In genomic region chr16:78126662-78127061, GRCh38 we compare ENCODE assay signal across 15 cellular contexts. TPM values are rescaled to one million over a fixed set of nuclear protein-coding genes. Genes with fewer than 3 reads are reported as not detected.
DNase-seq lines count a peak whose midpoint lies in the region; ATAC-seq and TF ChIP-seq lines count a peak whose summit lies in the region.
"Had no signal": no experiment of that assay in that cellular context is flagged by ENCODE, and none has a peak within 500 bp of the region (broad histone marks: within the 10 kb centered on the region; RNA-seq: fewer than 3 reads in every experiment).

No MANE protein-coding gene starts in this region.

- H3K27ac ChIP-seq in HEK293 (ENCODE audit: extremely low read depth, low read depth, low read length): peak overlapping the region; percentile 4; the same call in 1 of the 2 replicates
- H3K27ac ChIP-seq in osteoblast (ENCODE audit: low read depth, low read length): no peak overlapping the region
- H3K27ac ChIP-seq in subcutaneous abdominal adipose tissue (ENCODE audit: low read depth, low read length): peak overlapping the region; percentile 4

- H3K4me3 Mint-ChIP-seq in activated T-helper 17 cell treated with anti-CD3 and anti-CD28 coated beads, Interleukin-2, amount 50 U/mL, for 72 hours: no peak overlapping the region
- H3K4me3 Mint-ChIP-seq in stimulated activated naive CD8-positive, alpha-beta T cell treated with anti-CD3 and anti-CD28 coated beads, Interleukin-15, amount 100 ng/mL, for 72 hours: no peak overlapping the region
- H3K4me3 Mint-ChIP-seq: CD8-positive, alpha-beta T cell had no signal

- peaks cover 4% of the 10 kb centered on the region for H3K4me1 Mint-ChIP-seq in activated T-helper 17 cell treated with anti-CD3 and anti-CD28 coated beads, Interleukin-2, amount 50 U/mL, for 72 hours
- peaks cover 6% of the 10 kb centered on the region for H3K4me1 Mint-ChIP-seq in stimulated activated naive CD8-positive, alpha-beta T cell treated with anti-CD3 and anti-CD28 coated beads, Interleukin-15, amount 100 ng/mL, for 72 hours

- POLR2A ChIA-PET in HEK293 (lab: Yijun Ruan, JAX): no interaction called here

- no peaks in the 10 kb centered on the region for H3K9me3 ChIP-seq in HEK293 (ENCODE audit: control insufficient read depth, insufficient read depth, low read depth, low read length)
- no peaks in the 10 kb centered on the region for H3K9me3 ChIP-seq in osteoblast (ENCODE audit: low read depth, low read length)
- peaks cover 0 to 6% (median 0%) of the 10 kb centered on the region in 5 donors for H3K9me3 ChIP-seq in subcutaneous abdominal adipose tissue (ENCODE audit: control insufficient read depth in 5 of 5, low read length in 5 of 5)
- H3K9me3 ChIP-seq: BE2C had no signal

- TF ChIP-seq CTCF in HEK293 (tag by site-specific recombination; IDR thresholded peaks at IDR 0.05) (no peak), osteoblast (IDR thresholded peaks at IDR 0.05; ENCODE audit: extremely low read depth, low read depth, low read length) (no peak)

- H3K36me3 ChIP-seq in HEK293 (ENCODE audit: control insufficient read depth in 2 of 2, insufficient read depth in 1 of 2, low read length in 2 of 2): peaks cover 0 to 12% of the 10 kb centered on the region in 2 experiments; a peak in 2 of 3 replicates
- no peaks in the 10 kb centered on the region for H3K36me3 ChIP-seq in osteoblast (ENCODE audit: insufficient read depth, low read length)
- H3K36me3 ChIP-seq in subcutaneous abdominal adipose tissue (ENCODE audit: control insufficient read depth in 5 of 5, insufficient read depth in 5 of 5, low read length in 5 of 5): no peaks in the 10 kb centered on the region
- H3K36me3 ChIP-seq: BE2C had no signal

- H3K4me1 ChIP-seq in HEK293 (ENCODE audit: control insufficient read depth, insufficient read depth, low read length) (peaks cover 15% of the 10 kb centered on the region), osteoblast (ENCODE audit: insufficient read depth, low read length) (peaks cover 7% of the 10 kb centered on the region), subcutaneous abdominal adipose tissue (ENCODE audit: control insufficient read depth in 5 of 5, insufficient read depth in 5 of 5, low read length in 5 of 5) (peaks cover 8 to 35% (median 24%) of the 10 kb centered on the region in 5 donors)
- H3K4me1 ChIP-seq: BE2C had no signal

- no peak overlapping the region for H3K27ac Mint-ChIP-seq in activated T-helper 17 cell treated with anti-CD3 and anti-CD28 coated beads, Interleukin-2, amount 50 U/mL, for 72 hours
- H3K27ac Mint-ChIP-seq in stimulated activated naive CD8-positive, alpha-beta T cell treated with anti-CD3 and anti-CD28 coated beads, Interleukin-15, amount 100 ng/mL, for 72 hours: no peak overlapping the region
- H3K27ac Mint-ChIP-seq: CD8-positive, alpha-beta T cell had no signal

- no peaks in the 10 kb centered on the region for H3K36me3 Mint-ChIP-seq in activated T-helper 17 cell treated with anti-CD3 and anti-CD28 coated beads, Interleukin-2, amount 50 U/mL, for 72 hours (ENCODE audit: low read depth)

- H3K4me2 ChIP-seq in osteoblast (ENCODE audit: insufficient read depth, low read length): peak overlapping the region; percentile 73

- H3K79me2 ChIP-seq in osteoblast (ENCODE audit: insufficient read depth, low read length): no peaks in the 10 kb centered on the region

- H3K9me3 Mint-ChIP-seq in activated T-helper 17 cell treated with anti-CD3 and anti-CD28 coated beads, Interleukin-2, amount 50 U/mL, for 72 hours: no peaks in the 10 kb centered on the region
- peaks cover 0 to 7% of the 10 kb centered on the region in 2 donors for H3K9me3 Mint-ChIP-seq in stimulated activated naive CD8-positive, alpha-beta T cell treated with anti-CD3 and anti-CD28 coated beads, Interleukin-15, amount 100 ng/mL, for 72 hours

- no peaks in the 10 kb centered on the region for H4K20me1 ChIP-seq in osteoblast (ENCODE audit: insufficient read depth, low read length)

- CTCF ChIA-PET in HEK293 (lab: Yijun Ruan, JAX): interaction anchor here (0.7 to 1.2 kb wide), 2 partner anchors 108 to 1009 kb away, joined by 3 to 5 read pairs; no protein-coding TSS in a partner anchor

- peak; percentile 75 for ATAC-seq in activated T-helper 17 cell treated with anti-CD3 and anti-CD28 coated beads, Interleukin-2, amount 50 U/mL, for 72 hours (replicated peaks)
- ATAC-seq in stimulated activated naive CD8-positive, alpha-beta T cell treated with anti-CD3 and anti-CD28 coated beads, Interleukin-15, amount 100 ng/mL, for 72 hours: no peak
- ATAC-seq: CD8-positive, alpha-beta T cell had no signal

- no peak overlapping the region for H3K9ac ChIP-seq in subcutaneous abdominal adipose tissue (ENCODE audit: low read length in 5 of 5)

- H3K4me3 ChIP-seq in HEK293 (ENCODE audit: low read depth, low read length) (no peak overlapping the region), osteoblast (ENCODE audit: insufficient read depth, low read length) (peak overlapping the region; percentile 25), subcutaneous abdominal adipose tissue (ENCODE audit: low read depth in 1 of 5, low read length in 5 of 5) (peak overlapping the region in 3 of 5 donors; percentile 4 to 40 (median 17))

- H3K27me3 ChIP-seq in osteoblast (ENCODE audit: insufficient read depth, low read length): peaks cover 3% of the 10 kb centered on the region
- H3K27me3 ChIP-seq in subcutaneous abdominal adipose tissue (ENCODE audit: control insufficient read depth in 5 of 5, insufficient read depth in 4 of 5, low read length in 5 of 5): no peaks in the 10 kb centered on the region
- H3K27me3 ChIP-seq: BE2C had no signal

- no peak for DNase-seq in osteoblast (ENCODE audit: insufficient read length, low spot score, missing footprints)
- DNase-seq in stimulated activated naive CD8-positive, alpha-beta T cell treated with anti-CD3 and anti-CD28 coated beads, Interleukin-15, amount 100 ng/mL, for 72 hours: no peak
- no peak for DNase-seq in SW 1271 (lab: John Stamatoyannopoulos, UW)
- DNase-seq in NCI-H2196 treated with DMSO at 0.1 percent for 48 hours (lab: John Stamatoyannopoulos, UW; ENCODE audit: unreplicated experiment): no peak
- DNase-seq: BE2C; CD8-positive, alpha-beta T cell; DMS79 treated with DMSO at 0.1 percent for 48 hours; KBM-7; NCI-H1417 treated with DMSO at 0.1 percent for 48 hours; NCI-H1930; NCI-H774; RPMI8226 had no signal

- peak overlapping the region; percentile 62 for H2AFZ ChIP-seq in osteoblast (ENCODE audit: low read length)

- no peaks in the 10 kb centered on the region for H3K27me3 Mint-ChIP-seq in activated T-helper 17 cell treated with anti-CD3 and anti-CD28 coated beads, Interleukin-2, amount 50 U/mL, for 72 hours
- no peaks in the 10 kb centered on the region for H3K27me3 Mint-ChIP-seq in stimulated activated naive CD8-positive, alpha-beta T cell treated with anti-CD3 and anti-CD28 coated beads, Interleukin-15, amount 100 ng/mL, for 72 hours

TF ChIP-seq in HEK293, 187 proteins besides CTCF, POLR2A, EP300 and RAD21:
- no peak for TF ChIP-seq ZNF23 (tag by site-specific recombination; IDR thresholded peaks at IDR 0.05; ENCODE audit: borderline replicate concordance)
- TF ChIP-seq ZNF248 (tag by site-specific recombination; IDR thresholded peaks at IDR 0.05): no peak
- no peak for TF ChIP-seq EGR2 (tag by site-specific recombination; IDR thresholded peaks at IDR 0.05; ENCODE audit: low read depth)
- TF ChIP-seq REPIN1 (tag by site-specific recombination; IDR thresholded peaks at IDR 0.05; ENCODE audit: low read depth): no peak
- no peak for TF ChIP-seq OVOL3 (tag by site-specific recombination; IDR thresholded peaks at IDR 0.05)
- no peak for TF ChIP-seq ZNF677 (tag by site-specific recombination; IDR thresholded peaks at IDR 0.05)
- no peak for TF ChIP-seq ZNF623 (tag by site-specific recombination; IDR thresholded peaks at IDR 0.05)
- TF ChIP-seq ZBTB17 (tag by site-specific recombination; IDR thresholded peaks at IDR 0.05): no peak
- no peak for TF ChIP-seq ZNF114 (tag by site-specific recombination; IDR thresholded peaks at IDR 0.05)
- TF ChIP-seq ZNF157 (tag by site-specific recombination; IDR thresholded peaks at IDR 0.05): no peak

RNA-seq across cellular contexts. Expression of gene WWOX, which starts 27.2 kb away (rescaled TPM):
- total RNA-seq in activated T-helper 17 cell treated with anti-CD3 and anti-CD28 coated beads, Interleukin-2, amount 50 U/mL, for 72 hours: 10 to 100 TPM in 1 of 2 donors, 1 to 10 TPM in 1; 9.4 to 16.5 TPM
- 23.3 and 23.9 TPM in 2 replicates for total RNA-seq in osteoblast
